In genomic region chr4:179097741-179098140, GRCh38 we compare ENCODE assay signal across 1 cellular context.
TF ChIP-seq lines count a peak whose summit lies in the region.

No MANE protein-coding gene starts in this region.

TF ChIP-seq in GM23338, 12 proteins besides CTCF, POLR2A, EP300 and RAD21 (continued from another document):
- TF ChIP-seq REST (IDR thresholded peaks at IDR 0.05; ENCODE audit: unreplicated experiment) (peak; percentile 91), ZNF331 (CRISPR knock-in tag; IDR thresholded peaks at IDR 0.05; ENCODE audit: low read depth) (no peak), POLR2AphosphoS5 (IDR thresholded peaks at IDR 0.05; ENCODE audit: low read depth) (no peak)
